In genomic region chr5:145931718-145932117, GRCh38 we compare ENCODE assay signal across 26 cellular contexts. TPM values are rescaled to one million over a fixed set of nuclear protein-coding genes. Genes with fewer than 3 reads are reported as not detected.
A peak's percentile ranks its signal among the peaks of the same experiment; 100 is the strongest.
DNase-seq lines count a peak whose midpoint lies in the region; ATAC-seq, FAIRE-seq and TF ChIP-seq lines count a peak whose summit lies in the region.
"Had no signal": no experiment of that assay in that cellular context is flagged by ENCODE, and none has a peak within 500 bp of the region (broad histone marks: within the 10 kb centered on the region; RNA-seq: fewer than 3 reads in every experiment).

No MANE protein-coding gene starts in this region.

- H4K5ac ChIP-seq in IMR-90 (ENCODE audit: low read depth, low read length), result no peak overlapping the region

- no peaks in the 10 kb centered on the region for H3K36me3 ChIP-seq in IMR-90 (ENCODE audit: control insufficient read depth, insufficient read depth, low read length)
- H3K36me3 ChIP-seq in neural progenitor cell, result no peaks in the 10 kb centered on the region
- H3K36me3 ChIP-seq: HAP-1 had no signal

- DNase-seq in IMR-90 (peak; percentile 21), RPMI7951 (ENCODE audit: low read depth) (peak; percentile 37), fibroblast of the aortic adventitia (ENCODE audit: low read depth) (peak; percentile 57), NCI-H774 (lab: John Stamatoyannopoulos, UW) (no peak), neural progenitor cell (ENCODE audit: low spot score) (no peak)
- DNase-seq: C1 segment of cervical spinal cord; CD4-positive, alpha-beta memory T cell; COR-L47; DMS53; GF-D8; Karpas-422; NCI-H1105 treated with DMSO at 0.1 percent for 48 hours; NCI-H146; NCI-H1930; NCI-H2107; NCI-H446 treated with DMSO at 0.1 percent for 48 hours; NCI-H526; T-helper 2 cell had no signal

- in situ Hi-C loops in IMR-90 (cut with MboI; ENCODE audit: low sequenced_read_pairs), result no loop called here

- no peaks in the 10 kb centered on the region for H3K79me2 ChIP-seq in neural progenitor cell (ENCODE audit: low read depth)

- TF ChIP-seq POLR2A in IMR-90 (IDR thresholded peaks at IDR 0.05; ENCODE audit: low read depth, low read length), result no peak

- WGBS in IMR-90 (ENCODE audit: extremely low coverage in 2 of 2, insufficient read length in 1 of 2), 2 experiments, result no CpG with 5 or more reads among the region's 2 CpGs

- BruUV-seq in IMR-90 (replicated peaks; lab: Mats Ljungman, UMichigan), result no TSS peak

- TF ChIP-seq RAD21 in IMR-90 (IDR thresholded peaks at IDR 0.05; ENCODE audit: low read length), result no peak

- no peak overlapping the region for H2BK120ac ChIP-seq in IMR-90 (ENCODE audit: low read depth, low read length)

- H2AK5ac ChIP-seq in IMR-90 (ENCODE audit: low read depth, low read length), result no peak overlapping the region

- H3K27ac Mint-ChIP-seq in neural progenitor cell, result no peak overlapping the region
- H3K27ac Mint-ChIP-seq: CD4-positive, alpha-beta memory T cell had no signal

- ATAC-seq in IMR-90 (ENCODE audit: low read depth) (no peak), HG03565 (IDR thresholded peaks at IDR 0.05; ENCODE audit: unreplicated experiment) (no peak), GM18502 (IDR thresholded peaks at IDR 0.05; ENCODE audit: poor library complexity, unreplicated experiment) (no peak)
- ATAC-seq: A549 had no signal

- no peaks in the 10 kb centered on the region for H3K4me1 ChIP-seq in IMR-90 (ENCODE audit: control insufficient read depth, insufficient read depth, low read length)
- peaks cover 10% of the 10 kb centered on the region for H3K4me1 ChIP-seq in neural progenitor cell
- H3K4me1 ChIP-seq: HAP-1 had no signal

- no peak overlapping the region for H3K18ac ChIP-seq in IMR-90 (ENCODE audit: low read depth, low read length)

- H3K9me3 Mint-ChIP-seq in neural progenitor cell, result no peaks in the 10 kb centered on the region
- H3K9me3 Mint-ChIP-seq: CD4-positive, alpha-beta memory T cell had no signal

- intact Hi-C loops in IMR-90 (cut with micrococcal nuclease), result no loop called here

- H2BK5ac ChIP-seq in IMR-90 (ENCODE audit: low read depth, low read length, poor library complexity, severe bottlenecking), result no peak overlapping the region

- dilution Hi-C loops in IMR-90 (cut with HindIII; ENCODE audit: low sequenced_read_pairs, unreplicated experiment), result no loop called here

- H2AFZ ChIP-seq in IMR-90 (replicated peaks; ENCODE audit: low read length, poor library complexity), result no peak overlapping the region
- H2AFZ ChIP-seq in neural progenitor cell (replicated peaks), result no peak overlapping the region

- no peaks in the 10 kb centered on the region for H3K36me3 Mint-ChIP-seq in neural progenitor cell
- H3K36me3 Mint-ChIP-seq: CD4-positive, alpha-beta memory T cell had no signal

- no peaks in the 10 kb centered on the region for H4K20me1 ChIP-seq in IMR-90 (ENCODE audit: insufficient read depth, low read length)
- H4K20me1 ChIP-seq in neural progenitor cell (ENCODE audit: low read depth), result no peaks in the 10 kb centered on the region

- H3K4me3 Mint-ChIP-seq in neural progenitor cell, result no peak overlapping the region
- H3K4me3 Mint-ChIP-seq: CD4-positive, alpha-beta memory T cell had no signal

- H3K4me2 ChIP-seq in IMR-90 (ENCODE audit: low read depth, low read length) (no peak overlapping the region), neural progenitor cell (no peak overlapping the region)
- H3K4me2 ChIP-seq: A549 had no signal

- H3K4ac ChIP-seq in IMR-90 (ENCODE audit: low read depth, low read length), result no peak overlapping the region

- no peak overlapping the region for H3K56ac ChIP-seq in IMR-90 (ENCODE audit: extremely low read depth, insufficient read depth, low read length)

- no peak overlapping the region for H3K9ac ChIP-seq in IMR-90 (ENCODE audit: low read depth, low read length)
- no peak overlapping the region for H3K9ac ChIP-seq in neural progenitor cell

- no peak overlapping the region for H2AK9ac ChIP-seq in IMR-90 (replicated peaks; ENCODE audit: low read depth, low read length, poor library complexity)

- no peak overlapping the region for H4K8ac ChIP-seq in IMR-90 (ENCODE audit: low read depth in 2 of 2, low read length in 2 of 2)

- H3K4me3 ChIP-seq in IMR-90 (ENCODE audit: insufficient read depth, low read depth, low read length) (no peak overlapping the region), fibroblast of the aortic adventitia (ENCODE audit: low read depth, low read length) (no peak overlapping the region), neural progenitor cell (no peak overlapping the region)
- H3K4me3 ChIP-seq: A549, HAP-1 had no signal

- H3K27me3 ChIP-seq in IMR-90 (ENCODE audit: control insufficient read depth, insufficient read depth, low read length), result no peaks in the 10 kb centered on the region
- H3K27me3 ChIP-seq in neural progenitor cell, result no peaks in the 10 kb centered on the region

- H3K4me1 Mint-ChIP-seq in neural progenitor cell, result peaks cover 13% of the 10 kb centered on the region

- H3F3A ChIP-seq in neural progenitor cell (ENCODE audit: low read depth), result peaks cover 7% of the 10 kb centered on the region

- no peak overlapping the region for H3K27ac ChIP-seq in IMR-90 (ENCODE audit: insufficient read depth, low read length)
- H3K27ac ChIP-seq in neural progenitor cell, result no peak overlapping the region

- H4K91ac ChIP-seq in IMR-90 (ENCODE audit: insufficient read depth, low read depth, low read length), result no peak overlapping the region

- POLR2A ChIA-PET in IMR-90 (lab: Charles Lee; ENCODE audit: unreplicated experiment), result no interaction called here

- H3K9me3 ChIP-seq in IMR-90 (ENCODE audit: control insufficient read depth, insufficient read depth, low read length) (no peaks in the 10 kb centered on the region), neural progenitor cell (ENCODE audit: low read depth) (no peaks in the 10 kb centered on the region)
- H3K9me3 ChIP-seq: A549, HAP-1 had no signal

- H2BK15ac ChIP-seq in IMR-90 (ENCODE audit: low read depth, low read length), result no peak overlapping the region

- peak; percentile 82 for FAIRE-seq in G401.6 (lab: Jason Lieb, UNC)
- FAIRE-seq: A549, GM12891 had no signal

- H3K14ac ChIP-seq in IMR-90 (replicated peaks; ENCODE audit: low read depth, low read length), result no peak overlapping the region

- no peaks in the 10 kb centered on the region for H3K9me1 ChIP-seq in IMR-90 (ENCODE audit: insufficient read depth, low read length)

- no peak for TF ChIP-seq CTCF in IMR-90 (conservative IDR thresholded peaks at IDR 0.05; ENCODE audit: low read depth, low read length)
- TF ChIP-seq CTCF in fibroblast of the aortic adventitia (IDR thresholded peaks at IDR 0.05; ENCODE audit: insufficient read depth, low read length), result no peak
- no peak for TF ChIP-seq CTCF in neural progenitor cell (IDR thresholded peaks at IDR 0.05)

- no peaks in the 10 kb centered on the region for H3K79me1 ChIP-seq in IMR-90 (ENCODE audit: low read depth in 1 of 2, low read length in 2 of 2)

- no peak overlapping the region for H2BK20ac ChIP-seq in IMR-90 (ENCODE audit: low read depth, low read length)

- CTCF ChIA-PET in IMR-90 (lab: Yijun Ruan, JAX), result no interaction called here

- H3K23ac ChIP-seq in IMR-90 (ENCODE audit: low read depth, low read length), result no peak overlapping the region

- peaks cover 3% of the 10 kb centered on the region for H3K27me3 Mint-ChIP-seq in neural progenitor cell (ENCODE audit: insufficient read depth, low read depth)

TF ChIP-seq in IMR-90, 13 proteins besides CTCF, POLR2A, EP300 and RAD21 (continues in another document):
- TF ChIP-seq CHD1 (IDR thresholded peaks at IDR 0.05; ENCODE audit: low read depth, low read length), result no peak
- TF ChIP-seq MAZ (IDR thresholded peaks at IDR 0.05; ENCODE audit: borderline replicate concordance, low read depth, low read length), result no peak
- no peak for TF ChIP-seq FOS (IDR thresholded peaks at IDR 0.05; ENCODE audit: low read depth, low read length)
- TF ChIP-seq MXI1 (IDR thresholded peaks at IDR 0.05; ENCODE audit: borderline replicate concordance, low read depth, low read length), result no peak
- TF ChIP-seq ELK1 (IDR thresholded peaks at IDR 0.05; ENCODE audit: borderline replicate concordance, low read depth, low read length), result no peak
- TF ChIP-seq CEBPB (IDR thresholded peaks at IDR 0.05; ENCODE audit: low read depth, low read length), result no peak
- no peak for TF ChIP-seq RCOR1 (IDR thresholded peaks at IDR 0.05; ENCODE audit: insufficient replicate concordance, low read length)
- TF ChIP-seq, protein P1, sequence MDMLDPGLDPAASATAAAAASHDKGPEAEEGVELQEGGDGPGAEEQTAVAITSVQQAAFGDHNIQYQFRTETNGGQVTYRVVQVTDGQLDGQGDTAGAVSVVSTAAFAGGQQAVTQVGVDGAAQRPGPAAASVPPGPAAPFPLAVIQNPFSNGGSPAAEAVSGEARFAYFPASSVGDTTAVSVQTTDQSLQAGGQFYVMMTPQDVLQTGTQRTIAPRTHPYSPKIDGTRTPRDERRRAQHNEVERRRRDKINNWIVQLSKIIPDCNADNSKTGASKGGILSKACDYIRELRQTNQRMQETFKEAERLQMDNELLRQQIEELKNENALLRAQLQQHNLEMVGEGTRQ (IDR thresholded peaks at IDR 0.05; ENCODE audit: low read depth, low read length), result no peak
- no peak for TF ChIP-seq NFE2L2 (IDR thresholded peaks at IDR 0.05; ENCODE audit: low read depth, low read length)

RNA-seq across cellular contexts. Expression of gene SH3RF2, which starts 4.7 kb away (rescaled TPM):
- total RNA-seq in IMR-90 (2012; rRNA removed) (1.1 and 1.3 TPM in 2 replicates), fibroblast of the aortic adventitia (ENCODE audit: low replicate concordance) (0.49 and 6.7 TPM in 2 replicates), neural progenitor cell (ENCODE audit: low replicate concordance) (0.36 and 2.4 TPM in 2 replicates)
- polyA plus RNA-seq in IMR-90 (2012; rRNA removed), result 1.3 and 1.7 TPM in 2 replicates
- polyA plus RNA-seq in IMR-90 (2012; cell fraction: cytosol; rRNA removed), result 0.49 and 0.74 TPM in 2 replicates
- polyA plus RNA-seq in IMR-90 (2012; cell fraction: nucleus; rRNA removed; ENCODE audit: low replicate concordance), result 4.1 and 4.6 TPM in 2 replicates
- total RNA-seq in RPMI7951 (2014; rRNA removed; shearing (Covaris generic)), result 6.8 and 7.9 TPM in 2 replicates
- total RNA-seq: CD4-positive, alpha-beta memory T cell had no signal
- polyA plus RNA-seq: CD4-positive, alpha-beta memory T cell had no signal

RNA-seq across cellular contexts. Expression of gene GRXCR2, which starts 58.9 kb away (rescaled TPM):
- total RNA-seq in IMR-90 (2012; rRNA removed) (not detected in 2 replicates), fibroblast of the aortic adventitia (ENCODE audit: low replicate concordance) (0.09 TPM in 1 of 2 replicates, not detected in the other), neural progenitor cell (ENCODE audit: low replicate concordance) (not detected in 2 replicates)
- polyA plus RNA-seq in IMR-90 (2012; rRNA removed), result not detected in 2 replicates
- not detected in 2 replicates for polyA plus RNA-seq in IMR-90 (2012; cell fraction: cytosol; rRNA removed)
- polyA plus RNA-seq in IMR-90 (2012; cell fraction: nucleus; rRNA removed; ENCODE audit: low replicate concordance), result not detected in 2 replicates
- total RNA-seq in RPMI7951 (2014; rRNA removed; shearing (Covaris generic)), result not detected in 2 replicates
- total RNA-seq: CD4-positive, alpha-beta memory T cell; Daoy; HT-29 had no signal
- polyA plus RNA-seq: CD4-positive, alpha-beta memory T cell had no signal

Comparison
In these comparisons a context has a peak if more than half of its experiments do, and no peak if none do; other contexts are left out.
1. DNase-seq: peak in IMR-90 (single experiment), RPMI7951 (single experiment) and fibroblast of the aortic adventitia (single experiment); none in NCI-H774 (single experiment) and neural progenitor cell (single experiment).